In genomic region chr2:39593439-39594393, GRCh38 we compare ENCODE assay signal across 9 cellular contexts.
A peak's percentile ranks its signal among the peaks of the same experiment; 100 is the strongest.
DNase-seq lines count a peak whose midpoint lies in the region; ATAC-seq and FAIRE-seq lines count a peak whose summit lies in the region.
"Had no signal": no experiment of that assay in that cellular context is flagged by ENCODE, and none has a peak within 500 bp of the region (broad histone marks: within the 10 kb centered on the region; RNA-seq: fewer than 3 reads in every experiment).

No MANE protein-coding gene starts in this region.

- H3K27ac Mint-ChIP-seq in immature natural killer cell: no peak overlapping the region
- H3K27ac Mint-ChIP-seq: activated naive CD4-positive, alpha-beta T cell treated with anti-CD3 and anti-CD28 coated beads, Interleukin-2, amount 50 U/mL, for 24 hours had no signal

- peak; percentile 80 for FAIRE-seq in TTC549 (lab: Jason Lieb, UNC)

- no peaks in the 10 kb centered on the region for H3K9me3 Mint-ChIP-seq in immature natural killer cell
- H3K9me3 Mint-ChIP-seq: activated naive CD4-positive, alpha-beta T cell treated with anti-CD3 and anti-CD28 coated beads, Interleukin-2, amount 50 U/mL, for 24 hours had no signal

- intact Hi-C loops in sciatic nerve (cut with DNase I): no loop called here

- H3K27me3 Mint-ChIP-seq in immature natural killer cell (ENCODE audit: low read depth in 3 of 3): peaks cover 0 to 8% (median 1%) of the 10 kb centered on the region in 3 donors
- H3K27me3 Mint-ChIP-seq: activated naive CD4-positive, alpha-beta T cell treated with anti-CD3 and anti-CD28 coated beads, Interleukin-2, amount 50 U/mL, for 24 hours had no signal

- DNase-seq in NCI-H82 (lab: John Stamatoyannopoulos, UW) (peak; percentile 50), NCI-H82 treated with DMSO at 0.1 percent for 48 hours (lab: John Stamatoyannopoulos, UW; ENCODE audit: unreplicated experiment) (no peak), LoVo (ENCODE audit: low spot score) (peak; percentile 33), glomerular visceral epithelial cell (ENCODE audit: extremely low spot score) (peak; percentile 72), sciatic nerve (ENCODE audit: low spot score) (no peak), immature natural killer cell (no peak)

- no peaks in the 10 kb centered on the region for H3K4me1 Mint-ChIP-seq in immature natural killer cell
- H3K4me1 Mint-ChIP-seq: activated naive CD4-positive, alpha-beta T cell treated with anti-CD3 and anti-CD28 coated beads, Interleukin-2, amount 50 U/mL, for 24 hours had no signal

- ATAC-seq in sciatic nerve (peak; percentile 66), HG02970 (IDR thresholded peaks at IDR 0.05; ENCODE audit: low FRiP score, unreplicated experiment) (no peak)

- no peak overlapping the region for H3K4me3 Mint-ChIP-seq in immature natural killer cell
- H3K4me3 Mint-ChIP-seq: activated naive CD4-positive, alpha-beta T cell treated with anti-CD3 and anti-CD28 coated beads, Interleukin-2, amount 50 U/mL, for 24 hours had no signal

- no peaks in the 10 kb centered on the region for H3K36me3 Mint-ChIP-seq in immature natural killer cell
- H3K36me3 Mint-ChIP-seq: activated naive CD4-positive, alpha-beta T cell treated with anti-CD3 and anti-CD28 coated beads, Interleukin-2, amount 50 U/mL, for 24 hours had no signal

Comparison
In these comparisons a context has a peak if more than half of its experiments do, and no peak if none do; other contexts are left out.
1. DNase-seq: peak in NCI-H82 (single experiment), LoVo (single experiment) and glomerular visceral epithelial cell (single experiment); none in NCI-H82 treated with DMSO at 0.1 percent for 48 hours (single experiment), sciatic nerve (single experiment) and immature natural killer cell (0 of 3).